22 cellular contexts compared by ENCODE assay signal in the genomic region with DNA sequence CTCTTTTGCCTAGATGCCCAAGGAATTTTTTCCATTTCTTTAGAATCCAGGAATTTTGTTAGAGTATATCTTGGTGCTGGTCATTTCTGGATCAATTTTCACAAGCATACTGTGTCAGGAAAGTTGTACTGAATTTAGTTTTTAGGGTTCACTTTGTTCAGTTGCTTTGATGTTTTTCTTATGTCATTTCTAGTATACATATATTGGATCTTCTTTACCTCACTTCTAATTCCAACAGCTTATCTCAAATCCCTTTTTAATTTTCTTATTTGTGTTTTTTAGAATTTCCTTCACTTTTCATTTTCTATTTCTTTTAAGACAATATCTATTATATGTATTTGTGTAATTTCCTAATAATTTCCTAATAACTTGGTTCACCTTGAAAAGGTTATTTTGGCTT.
"Had no signal": no experiment of that assay in that cellular context is flagged by ENCODE, and none has a peak within 500 bp of the region (broad histone marks: within the 10 kb centered on the region; RNA-seq: fewer than 3 reads in every experiment).

No MANE protein-coding gene starts in this region.

- H3K4me2 ChIP-seq: SK-N-SH had no signal

- H3K27ac Mint-ChIP-seq: IgD-negative memory B cell, T-cell had no signal

- DNase-seq: KBM-7; MV-4-11; NCI-H1048; NCI-H1105; NCI-H1417; NCI-H1436 treated with DMSO at 0.1 percent for 48 hours; NCI-H1694; NCI-H187 treated with DMSO at 0.1 percent for 48 hours; NCI-H2029 treated with DMSO at 0.1 percent for 48 hours; NCI-H2227 treated with DMSO at 0.1 percent for 48 hours; NCI-H524; NCI-H526 treated with DMSO at 0.1 percent for 48 hours; NCI-H748 treated with DMSO at 0.1 percent for 48 hours; NK-92 treated with Interleukin-12 subunit alpha and Interleukin-12 subunit beta, amount 100 ng/mL, for 24 hours; PC-3; SHP77; SK-N-SH; SW 1271; T-cell had no signal

- H3K27ac ChIP-seq: HL-60, RWPE1 had no signal

- H3K9ac ChIP-seq: SK-N-SH had no signal

- H3K27me3 Mint-ChIP-seq: IgD-negative memory B cell, T-cell had no signal

- H3K9me3 ChIP-seq: SK-N-SH had no signal

- H3K4me1 Mint-ChIP-seq: IgD-negative memory B cell, T-cell had no signal

- H3K4me3 Mint-ChIP-seq: IgD-negative memory B cell, T-cell had no signal
